In genomic region chr16:64089697-64090096, GRCh38 we compare ENCODE assay signal across 8 cellular contexts.
A peak's percentile ranks its signal among the peaks of the same experiment; 100 is the strongest.
DNase-seq lines count a peak whose midpoint lies in the region; ATAC-seq and TF ChIP-seq lines count a peak whose summit lies in the region.

No MANE protein-coding gene starts in this region.

- no peaks in the 10 kb centered on the region for H3K36me3 Mint-ChIP-seq in endothelial cell (ENCODE audit: low read depth, unreplicated experiment)
- H3K36me3 Mint-ChIP-seq in neural progenitor cell = no peaks in the 10 kb centered on the region
- no peaks in the 10 kb centered on the region for H3K36me3 Mint-ChIP-seq in activated CD4-positive, alpha-beta memory T cell treated with anti-CD3 and anti-CD28 coated beads for 36 hours
- no peaks in the 10 kb centered on the region for H3K36me3 Mint-ChIP-seq in activated CD4-positive, alpha-beta memory T cell treated with anti-CD3 and anti-CD28 coated beads, Interleukin-2, amount 10 ng/mL, durations not matched to agents 7 days and 5 days (ENCODE audit: low read depth)

- ATAC-seq in GM21423 (IDR thresholded peaks at IDR 0.05; ENCODE audit: unreplicated experiment) = no peak

- no peaks in the 10 kb centered on the region for H3K27me3 ChIP-seq in neural progenitor cell

- CTCF ChIA-PET in activated CD4-positive, alpha-beta memory T cell treated with anti-CD3 and anti-CD28 coated beads for 36 hours (lab: Charles Lee) = no interaction called here
- CTCF ChIA-PET in activated CD4-positive, alpha-beta memory T cell treated with anti-CD3 and anti-CD28 coated beads, Interleukin-2, amount 10 ng/mL, durations not matched to agents 7 days and 5 days (lab: Charles Lee) = no interaction called here

- H3K27me3 Mint-ChIP-seq in endothelial cell (ENCODE audit: unreplicated experiment) = no peaks in the 10 kb centered on the region
- H3K27me3 Mint-ChIP-seq in neural progenitor cell (ENCODE audit: insufficient read depth, low read depth) = peaks cover 3% of the 10 kb centered on the region
- no peaks in the 10 kb centered on the region for H3K27me3 Mint-ChIP-seq in activated CD4-positive, alpha-beta memory T cell treated with anti-CD3 and anti-CD28 coated beads for 36 hours
- H3K27me3 Mint-ChIP-seq in activated CD4-positive, alpha-beta memory T cell treated with anti-CD3 and anti-CD28 coated beads, Interleukin-2, amount 10 ng/mL, durations not matched to agents 7 days and 5 days = no peaks in the 10 kb centered on the region

- no peak overlapping the region for H3K27ac Mint-ChIP-seq in endothelial cell (ENCODE audit: unreplicated experiment)
- no peak overlapping the region for H3K27ac Mint-ChIP-seq in neural progenitor cell
- H3K27ac Mint-ChIP-seq in activated CD4-positive, alpha-beta memory T cell treated with anti-CD3 and anti-CD28 coated beads for 36 hours = no peak overlapping the region
- no peak overlapping the region for H3K27ac Mint-ChIP-seq in activated CD4-positive, alpha-beta memory T cell treated with anti-CD3 and anti-CD28 coated beads, Interleukin-2, amount 10 ng/mL, durations not matched to agents 7 days and 5 days

- intact Hi-C loops in activated CD4-positive, alpha-beta memory T cell treated with anti-CD3 and anti-CD28 coated beads for 36 hours (cut with micrococcal nuclease) = no loop called here

- no peaks in the 10 kb centered on the region for H3K79me2 ChIP-seq in neural progenitor cell (ENCODE audit: low read depth)

- no peaks in the 10 kb centered on the region for H3F3A ChIP-seq in neural progenitor cell (ENCODE audit: low read depth)

- H3K4me3 Mint-ChIP-seq in endothelial cell (ENCODE audit: unreplicated experiment) (no peak overlapping the region), neural progenitor cell (no peak overlapping the region)
- no peak overlapping the region for H3K4me3 Mint-ChIP-seq in activated CD4-positive, alpha-beta memory T cell treated with anti-CD3 and anti-CD28 coated beads for 36 hours
- H3K4me3 Mint-ChIP-seq in activated CD4-positive, alpha-beta memory T cell treated with anti-CD3 and anti-CD28 coated beads, Interleukin-2, amount 10 ng/mL, durations not matched to agents 7 days and 5 days = no peak overlapping the region

- TF ChIP-seq CTCF in endothelial cell (IDR thresholded peaks at IDR 0.05; ENCODE audit: unreplicated experiment) (peak; percentile 62), neural progenitor cell (IDR thresholded peaks at IDR 0.05) (peak; percentile 75)

- H3K27ac ChIP-seq in neural progenitor cell = no peak overlapping the region

- DNase-seq in EH (ENCODE audit: low read depth) (peak; percentile 40), NCI-H2171 (lab: John Stamatoyannopoulos, UW) (peak; percentile 7), endothelial cell (ENCODE audit: low spot score) (peak; percentile 47), neural progenitor cell (ENCODE audit: low spot score) (peak; percentile 66), OCI-M2 (lab: John Stamatoyannopoulos, UW; ENCODE audit: unreplicated experiment) (no peak)
- DNase-seq in activated CD4-positive, alpha-beta memory T cell treated with anti-CD3 and anti-CD28 coated beads for 36 hours = no peak
- DNase-seq in activated CD4-positive, alpha-beta memory T cell treated with anti-CD3 and anti-CD28 coated beads, Interleukin-2, amount 10 ng/mL, durations not matched to agents 7 days and 5 days = no peak

- H4K20me1 ChIP-seq in neural progenitor cell (ENCODE audit: low read depth) = no peaks in the 10 kb centered on the region

- H3K9me3 ChIP-seq in neural progenitor cell (ENCODE audit: low read depth) = no peaks in the 10 kb centered on the region

- H3K9ac ChIP-seq in neural progenitor cell = no peak overlapping the region

- POLR2A ChIA-PET in activated CD4-positive, alpha-beta memory T cell treated with anti-CD3 and anti-CD28 coated beads for 36 hours (lab: Charles Lee) = no interaction called here
- POLR2A ChIA-PET in activated CD4-positive, alpha-beta memory T cell treated with anti-CD3 and anti-CD28 coated beads, Interleukin-2, amount 10 ng/mL, durations not matched to agents 7 days and 5 days (lab: Charles Lee) = no interaction called here

- H3K4me1 ChIP-seq in neural progenitor cell = peaks cover 5% of the 10 kb centered on the region

- H3K9me3 Mint-ChIP-seq in endothelial cell (ENCODE audit: unreplicated experiment) = no peaks in the 10 kb centered on the region
- no peaks in the 10 kb centered on the region for H3K9me3 Mint-ChIP-seq in neural progenitor cell
- H3K9me3 Mint-ChIP-seq in activated CD4-positive, alpha-beta memory T cell treated with anti-CD3 and anti-CD28 coated beads for 36 hours = peaks cover 22% of the 10 kb centered on the region
- peaks cover 12% of the 10 kb centered on the region for H3K9me3 Mint-ChIP-seq in activated CD4-positive, alpha-beta memory T cell treated with anti-CD3 and anti-CD28 coated beads, Interleukin-2, amount 10 ng/mL, durations not matched to agents 7 days and 5 days

- no peaks in the 10 kb centered on the region for H3K4me1 Mint-ChIP-seq in endothelial cell (ENCODE audit: unreplicated experiment)
- peaks cover 24% of the 10 kb centered on the region for H3K4me1 Mint-ChIP-seq in neural progenitor cell
- no peaks in the 10 kb centered on the region for H3K4me1 Mint-ChIP-seq in activated CD4-positive, alpha-beta memory T cell treated with anti-CD3 and anti-CD28 coated beads for 36 hours (ENCODE audit: low read depth)
- no peaks in the 10 kb centered on the region for H3K4me1 Mint-ChIP-seq in activated CD4-positive, alpha-beta memory T cell treated with anti-CD3 and anti-CD28 coated beads, Interleukin-2, amount 10 ng/mL, durations not matched to agents 7 days and 5 days

- H3K4me3 ChIP-seq in neural progenitor cell = no peak overlapping the region

- H3K4me2 ChIP-seq in neural progenitor cell = no peak overlapping the region

- H3K36me3 ChIP-seq in neural progenitor cell = no peaks in the 10 kb centered on the region

- H2AFZ ChIP-seq in neural progenitor cell (replicated peaks) = no peak overlapping the region

Comparison
In these comparisons a context has a peak if more than half of its experiments do, and no peak if none do; other contexts are left out.
1. DNase-seq: peak in EH (single experiment), NCI-H2171 (single experiment), endothelial cell (single experiment) and neural progenitor cell (single experiment); none in activated CD4-positive, alpha-beta memory T cell treated with anti-CD3 and anti-CD28 coated beads for 36 hours (single experiment), OCI-M2 (single experiment) and activated CD4-positive, alpha-beta memory T cell treated with anti-CD3 and anti-CD28 coated beads, Interleukin-2, amount 10 ng/mL, durations not matched to agents 7 days and 5 days (single experiment).